ENCODE assay signal across 8 cellular contexts in genomic region chr1:61079276-61079897, GRCh38. TPM values are rescaled to one million over a fixed set of nuclear protein-coding genes. Genes with fewer than 3 reads are reported as not detected.
DNase-seq lines count a peak whose midpoint lies in the region; ATAC-seq and TF ChIP-seq lines count a peak whose summit lies in the region.

No MANE protein-coding gene starts in this region.

- intact Hi-C loops in CD14-positive monocyte (cut with micrococcal nuclease) = loop anchor here in 1 of 2 donors (10.0 kb wide), 1 partner anchor 55 kb away; no protein-coding TSS in a partner anchor

- H3K27ac Mint-ChIP-seq in CD14-positive monocyte (peak overlapping the region in 2 of 7 donors; percentile 58 to 74), brain (peak overlapping the region; percentile 92 to 98 (median 97))

- peaks cover 31% of the 10 kb centered on the region for H3K4me1 ChIP-seq in muscle layer of colon (ENCODE audit: insufficient read depth, low read length)

- H3K9me3 ChIP-seq in muscle layer of colon (ENCODE audit: low read length) = no peaks in the 10 kb centered on the region

- ATAC-seq in HG02885 (IDR thresholded peaks at IDR 0.05; ENCODE audit: poor library complexity, unreplicated experiment) = no peak

- H3K27ac ChIP-seq in muscle layer of colon (ENCODE audit: low read depth, low read length) = peak overlapping the region; percentile 85

- H3K27me3 Mint-ChIP-seq in CD14-positive monocyte (ENCODE audit: low read depth in 3 of 3) (peaks cover 7 to 14% (median 8%) of the 10 kb centered on the region in 3 donors), brain (peaks cover 30% of the 10 kb centered on the region)

- TF ChIP-seq CTCF in CD14-positive monocyte (IDR thresholded peaks at IDR 0.05) = no peak
- no peak for TF ChIP-seq CTCF in brain (conservative IDR thresholded peaks at IDR 0.05)

- H3K36me3 ChIP-seq in muscle layer of colon (ENCODE audit: insufficient read depth, low read length) = no peaks in the 10 kb centered on the region

- H3K9me3 Mint-ChIP-seq in CD14-positive monocyte = peaks cover 0 to 3% (median 0%) of the 10 kb centered on the region in 7 donors
- H3K9me3 Mint-ChIP-seq in brain = peaks cover 0 to 5% (median 0%) of the 10 kb centered on the region in 5 experiments

- H3K36me3 Mint-ChIP-seq in CD14-positive monocyte (peaks cover 1 to 3% of the 10 kb centered on the region in 2 donors), brain (peaks cover 5% of the 10 kb centered on the region)

- no peaks in the 10 kb centered on the region for H3K27me3 ChIP-seq in muscle layer of colon (ENCODE audit: control insufficient read depth in 1 of 2, insufficient read depth in 2 of 2, low read length in 2 of 2)

- H3K4me3 Mint-ChIP-seq in CD14-positive monocyte (peak overlapping the region; percentile 77 to 88), brain (peak overlapping the region; percentile 88 to 95 (median 91))

- H3K4me1 Mint-ChIP-seq in CD14-positive monocyte (peaks cover 55% of the 10 kb centered on the region), brain (peaks cover 56% of the 10 kb centered on the region)

- DNase-seq in CD14-positive monocyte (ENCODE audit: low spot score) (no peak), NCI-H1105 (lab: John Stamatoyannopoulos, UW) (peak; percentile 78), retina (no peak), superior temporal gyrus (ENCODE audit: extremely low spot score) (no peak), NCI-H526 treated with DMSO at 0.1 percent for 48 hours (lab: John Stamatoyannopoulos, UW) (no peak)

- peak overlapping the region in 1 of 2 donors; percentile 77 for H3K4me3 ChIP-seq in muscle layer of colon (ENCODE audit: low read depth in 1 of 2, low read length in 2 of 2)

- H3K9ac ChIP-seq in muscle layer of colon (ENCODE audit: low read length) = no peak overlapping the region

RNA-seq across cellular contexts. Expression of gene NFIA, which starts 3.0 kb away (rescaled TPM):
- polyA plus RNA-seq in CD14-positive monocyte (1 to 10 TPM; 1.4 to 5.3 TPM), brain (ENCODE audit: insufficient read depth, low read depth, low replicate concordance) (4.1 TPM)
